In the genomic region with DNA sequence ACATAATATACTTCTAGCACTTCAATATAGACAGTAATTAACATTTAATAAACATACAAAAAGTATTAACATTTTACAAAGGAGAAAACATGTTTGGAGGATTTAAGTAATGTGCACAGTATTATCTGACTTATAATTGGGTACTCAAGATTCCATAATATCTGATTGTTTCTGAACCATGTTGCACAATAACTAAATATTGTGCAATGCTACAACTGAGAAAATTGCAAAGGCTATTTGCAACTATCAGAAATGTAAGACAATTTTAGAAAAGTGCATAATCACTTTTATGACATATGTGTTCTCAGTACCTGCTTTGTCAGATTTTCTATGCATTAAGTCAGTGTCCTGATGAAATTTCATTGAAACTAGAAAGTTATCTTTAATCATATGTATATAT, we compare ENCODE assay signal across 26 cellular contexts.
"Had no signal": no experiment of that assay in that cellular context is flagged by ENCODE, and none has a peak within 500 bp of the region (broad histone marks: within the 10 kb centered on the region; RNA-seq: fewer than 3 reads in every experiment).

No MANE protein-coding gene starts in this region.

- H3K4me3 ChIP-seq: ascending aorta, body of pancreas, SJSA1 had no signal

- ATAC-seq: activated CD4-positive, CD25-positive, alpha-beta regulatory T cell treated with anti-CD3 and anti-CD28 coated beads, Interleukin-2, amount 50 U/mL, for 24 hours; activated CD8-positive, alpha-beta memory T cell treated with anti-CD3 and anti-CD28 coated beads, Interleukin-2, amount 10 ng/mL, durations not matched to agents 7 days and 5 days; activated naive CD4-positive, alpha-beta T cell treated with anti-CD3 and anti-CD28 coated beads, Interleukin-2, amount 50 U/mL, for 72 hours; activated naive CD8-positive, alpha-beta T cell treated with anti-CD3 and anti-CD28 coated beads, Interleukin-2, amount 50 U/mL, for 24 hours; activated T-cell treated with anti-CD3 and anti-CD28 coated beads, Interleukin-2, amount 50 U/mL, for 4 hours; body of pancreas; PC-3 had no signal

- DNase-seq: activated CD4-positive, alpha-beta T cell treated with anti-CD3 and anti-CD28 coated beads for 48 hours; activated CD4-positive, alpha-beta T cell treated with anti-CD3 and anti-CD28 coated beads, Interleukin-2, amount 50 U/mL, for 48 hours; activated CD8-positive, alpha-beta memory T cell treated with anti-CD3 and anti-CD28 coated beads, Interleukin-2, amount 10 ng/mL, durations not matched to agents 7 days and 5 days; activated effector memory CD4-positive, alpha-beta T cell treated with anti-CD3 and anti-CD28 coated beads, Interleukin-2, amount 50 U/mL, for 16 hours; activated naive CD4-positive, alpha-beta T cell treated with Interleukin-2 at 50 U/mL for 16 hours; activated naive CD8-positive, alpha-beta T cell treated with anti-CD3 and anti-CD28 coated beads, Interleukin-2, amount 50 U/mL, for 24 hours; activated T-cell treated with anti-CD3 and anti-CD28 coated beads, Interleukin-2, amount 50 U/mL, for 4 hours; amniotic stem cell; body of pancreas; cerebellar nuclear complex; Kasumi-1; KBM-7; MV-4-11; NCI-H1105 treated with DMSO at 0.1 percent for 48 hours; NCI-H146; NCI-H187 treated with DMSO at 0.1 percent for 48 hours; NCI-H2081 treated with DMSO at 0.1 percent for 48 hours; NCI-H446; NCI-H524; PC-3; SHP77 had no signal

- FAIRE-seq: RCC 7860 had no signal
